Comparison of ENCODE assay signal across 1 cellular context in the genomic region with DNA sequence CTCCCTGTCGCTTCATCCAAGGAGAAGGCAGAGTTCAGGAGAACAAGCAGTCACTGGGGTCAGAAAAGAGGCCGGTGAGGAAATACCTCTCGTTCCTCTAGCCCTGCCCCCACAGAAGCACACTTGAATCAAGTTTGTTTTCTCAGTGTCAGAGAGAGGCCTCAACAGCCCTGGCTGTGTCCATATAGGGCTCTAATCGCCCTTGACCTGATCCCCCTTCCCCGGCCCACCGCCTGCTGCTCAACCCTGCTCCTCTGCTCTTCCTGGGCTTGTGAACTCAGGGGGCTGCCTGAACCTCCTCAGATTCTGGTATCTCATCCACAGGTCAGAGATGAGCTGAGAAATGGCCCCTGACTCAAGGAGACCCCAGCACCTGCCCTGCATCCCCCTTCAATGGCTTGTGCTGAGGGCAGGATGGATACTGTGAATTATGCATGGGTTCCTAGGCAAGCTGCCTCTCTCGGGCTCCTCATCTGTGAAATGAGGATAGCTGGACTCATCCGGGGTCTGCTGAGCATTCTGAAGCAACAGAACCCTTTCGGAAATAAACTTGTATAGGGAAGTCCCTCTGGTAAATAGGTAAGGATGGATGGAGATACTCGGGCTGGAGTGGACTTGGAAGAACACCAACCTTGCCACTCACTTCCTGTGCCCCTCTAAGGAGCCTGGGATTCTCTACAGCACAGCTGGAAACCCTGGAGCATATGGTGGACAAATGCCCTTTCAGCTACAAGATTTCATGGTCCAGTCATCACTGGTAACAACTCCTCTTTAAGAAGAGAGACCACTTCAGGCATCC.
TF ChIP-seq lines count a peak whose summit lies in the region.

No MANE protein-coding gene starts in this region.

TF ChIP-seq in GM23338, 12 proteins besides CTCF, POLR2A, EP300 and RAD21 (continued from another document):
- TF ChIP-seq, protein P1, sequence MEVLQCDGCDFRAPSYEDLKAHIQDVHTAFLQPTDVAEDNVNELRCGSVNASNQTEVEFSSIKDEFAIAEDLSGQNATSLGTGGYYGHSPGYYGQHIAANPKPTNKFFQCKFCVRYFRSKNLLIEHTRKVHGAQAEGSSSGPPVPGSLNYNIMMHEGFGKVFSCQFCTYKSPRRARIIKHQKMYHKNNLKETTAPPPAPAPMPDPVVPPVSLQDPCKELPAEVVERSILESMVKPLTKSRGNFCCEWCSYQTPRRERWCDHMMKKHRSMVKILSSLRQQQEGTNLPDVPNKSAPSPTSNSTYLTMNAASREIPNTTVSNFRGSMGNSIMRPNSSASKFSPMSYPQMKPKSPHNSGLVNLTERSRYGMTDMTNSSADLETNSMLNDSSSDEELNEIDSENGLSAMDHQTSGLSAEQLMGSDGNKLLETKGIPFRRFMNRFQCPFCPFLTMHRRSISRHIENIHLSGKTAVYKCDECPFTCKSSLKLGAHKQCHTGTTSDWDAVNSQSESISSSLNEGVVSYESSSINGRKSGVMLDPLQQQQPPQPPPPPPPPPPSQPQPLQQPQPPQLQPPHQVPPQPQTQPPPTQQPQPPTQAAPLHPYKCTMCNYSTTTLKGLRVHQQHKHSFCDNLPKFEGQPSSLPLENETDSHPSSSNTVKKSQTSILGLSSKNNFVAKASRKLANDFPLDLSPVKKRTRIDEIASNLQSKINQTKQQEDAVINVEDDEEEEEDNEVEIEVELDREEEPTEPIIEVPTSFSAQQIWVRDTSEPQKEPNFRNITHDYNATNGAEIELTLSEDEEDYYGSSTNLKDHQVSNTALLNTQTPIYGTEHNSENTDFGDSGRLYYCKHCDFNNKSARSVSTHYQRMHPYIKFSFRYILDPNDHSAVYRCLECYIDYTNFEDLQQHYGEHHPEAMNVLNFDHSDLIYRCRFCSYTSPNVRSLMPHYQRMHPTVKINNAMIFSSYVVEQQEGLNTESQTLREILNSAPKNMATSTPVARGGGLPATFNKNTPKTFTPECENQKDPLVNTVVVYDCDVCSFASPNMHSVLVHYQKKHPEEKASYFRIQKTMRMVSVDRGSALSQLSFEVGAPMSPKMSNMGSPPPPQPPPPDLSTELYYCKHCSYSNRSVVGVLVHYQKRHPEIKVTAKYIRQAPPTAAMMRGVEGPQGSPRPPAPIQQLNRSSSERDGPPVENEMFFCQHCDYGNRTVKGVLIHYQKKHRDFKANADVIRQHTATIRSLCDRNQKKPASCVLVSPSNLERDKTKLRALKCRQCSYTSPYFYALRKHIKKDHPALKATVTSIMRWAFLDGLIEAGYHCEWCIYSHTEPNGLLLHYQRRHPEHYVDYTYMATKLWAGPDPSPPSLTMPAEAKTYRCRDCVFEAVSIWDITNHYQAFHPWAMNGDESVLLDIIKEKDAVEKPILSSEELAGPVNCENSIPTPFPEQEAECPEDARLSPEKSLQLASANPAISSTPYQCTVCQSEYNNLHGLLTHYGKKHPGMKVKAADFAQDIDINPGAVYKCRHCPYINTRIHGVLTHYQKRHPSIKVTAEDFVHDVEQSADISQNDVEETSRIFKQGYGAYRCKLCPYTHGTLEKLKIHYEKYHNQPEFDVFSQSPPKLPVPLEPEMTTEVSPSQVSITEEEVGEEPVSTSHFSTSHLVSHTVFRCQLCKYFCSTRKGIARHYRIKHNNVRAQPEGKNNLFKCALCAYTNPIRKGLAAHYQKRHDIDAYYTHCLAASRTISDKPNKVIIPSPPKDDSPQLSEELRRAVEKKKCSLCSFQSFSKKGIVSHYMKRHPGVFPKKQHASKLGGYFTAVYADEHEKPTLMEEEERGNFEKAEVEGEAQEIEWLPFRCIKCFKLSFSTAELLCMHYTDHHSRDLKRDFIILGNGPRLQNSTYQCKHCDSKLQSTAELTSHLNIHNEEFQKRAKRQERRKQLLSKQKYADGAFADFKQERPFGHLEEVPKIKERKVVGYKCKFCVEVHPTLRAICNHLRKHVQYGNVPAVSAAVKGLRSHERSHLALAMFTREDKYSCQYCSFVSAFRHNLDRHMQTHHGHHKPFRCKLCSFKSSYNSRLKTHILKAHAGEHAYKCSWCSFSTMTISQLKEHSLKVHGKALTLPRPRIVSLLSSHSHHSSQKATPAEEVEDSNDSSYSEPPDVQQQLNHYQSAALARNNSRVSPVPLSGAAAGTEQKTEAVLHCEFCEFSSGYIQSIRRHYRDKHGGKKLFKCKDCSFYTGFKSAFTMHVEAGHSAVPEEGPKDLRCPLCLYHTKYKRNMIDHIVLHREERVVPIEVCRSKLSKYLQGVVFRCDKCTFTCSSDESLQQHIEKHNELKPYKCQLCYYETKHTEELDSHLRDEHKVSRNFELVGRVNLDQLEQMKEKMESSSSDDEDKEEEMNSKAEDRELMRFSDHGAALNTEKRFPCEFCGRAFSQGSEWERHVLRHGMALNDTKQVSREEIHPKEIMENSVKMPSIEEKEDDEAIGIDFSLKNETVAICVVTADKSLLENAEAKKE (CRISPR knock-in tag; IDR thresholded peaks at IDR 0.05) = no peak
